ENCODE assay signal across 10 cellular contexts in the genomic region with DNA sequence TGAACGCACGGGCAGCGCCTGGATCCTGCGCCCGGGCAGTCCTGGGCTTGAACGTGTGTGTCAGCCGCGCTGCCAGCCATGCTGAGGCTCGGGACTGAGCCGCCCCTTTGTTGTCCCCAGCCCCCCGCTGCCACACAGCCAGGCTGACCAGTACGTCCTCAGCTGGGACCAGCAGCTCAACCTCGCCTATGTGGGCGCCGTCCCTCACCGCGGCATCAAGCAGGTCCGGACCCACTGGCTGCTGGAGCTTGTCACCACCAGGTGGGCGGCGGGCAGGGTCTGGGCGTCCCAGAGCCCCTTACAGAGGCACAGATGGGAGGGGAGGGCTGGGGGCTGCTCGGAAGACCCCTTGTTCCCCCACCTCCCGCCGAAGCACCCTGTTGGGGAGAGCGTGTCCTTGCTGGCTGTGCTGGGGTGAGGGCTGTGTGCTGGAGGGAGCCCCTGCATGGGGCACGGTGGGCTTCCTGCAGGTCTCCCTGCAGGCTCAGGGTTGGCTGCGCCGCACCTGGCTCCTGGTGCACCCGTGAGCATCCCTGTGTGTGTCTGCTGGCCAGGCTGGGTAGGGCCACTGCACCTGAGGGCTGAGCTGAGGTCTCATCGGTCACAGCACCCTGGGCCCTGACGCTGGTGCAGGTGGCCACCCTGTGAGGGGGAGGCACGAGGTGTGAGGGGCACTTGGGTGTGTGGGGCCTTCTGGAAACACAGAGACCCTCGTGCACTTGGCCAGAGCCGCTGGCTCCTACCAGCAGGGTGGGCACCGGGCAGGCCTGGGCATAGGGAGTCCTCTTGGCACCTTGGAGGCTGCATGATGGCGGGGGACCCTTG. TPM values are rescaled to one million over a fixed set of nuclear protein-coding genes. Genes with fewer than 3 reads are reported as not detected.
A peak's percentile ranks its signal among the peaks of the same experiment; 100 is the strongest.
DNase-seq lines count a peak whose midpoint lies in the region; ATAC-seq and TF ChIP-seq lines count a peak whose summit lies in the region.
"Had no signal": no experiment of that assay in that cellular context is flagged by ENCODE, and none has a peak within 500 bp of the region (broad histone marks: within the 10 kb centered on the region; RNA-seq: fewer than 3 reads in every experiment).

No MANE protein-coding gene starts in this region.

- no peak overlapping the region for H4K5ac ChIP-seq in mesendoderm (ENCODE audit: low read length)

- no peak overlapping the region for H2BK120ac ChIP-seq in mesendoderm (ENCODE audit: low read depth, low read length)

- H3K27ac Mint-ChIP-seq in T-helper 17 cell = peak overlapping the region; percentile 37

- no peaks in the 10 kb centered on the region for H3K9me3 ChIP-seq in T-helper 17 cell (ENCODE audit: control insufficient read depth, low read length, poor library complexity, severe bottlenecking)

- H3K79me1 ChIP-seq in mesendoderm (ENCODE audit: low read length) = no peaks in the 10 kb centered on the region

- H3K4me3 ChIP-seq in GM12864 (ENCODE audit: low read depth, low read length) = peak overlapping the region; percentile 53
- peak overlapping the region; percentile 83 for H3K4me3 ChIP-seq in fibroblast of the aortic adventitia (ENCODE audit: low read depth, low read length)
- H3K4me3 ChIP-seq in retinal pigment epithelial cell (ENCODE audit: low read length) = peak overlapping the region; percentile 70
- H3K4me3 ChIP-seq in mesendoderm (ENCODE audit: low read length) = no peak overlapping the region

- no peaks in the 10 kb centered on the region for H3K36me3 ChIP-seq in mesendoderm (ENCODE audit: control insufficient read depth, insufficient read depth, low read length)
- H3K36me3 ChIP-seq: cardiac muscle cell had no signal

- no peak overlapping the region for H2BK15ac ChIP-seq in mesendoderm (replicated peaks; ENCODE audit: low read depth)

- H3K4me3 Mint-ChIP-seq in T-helper 17 cell = peak overlapping the region; percentile 90

- no peak overlapping the region for H3K18ac ChIP-seq in mesendoderm (ENCODE audit: low read length)

- no peak overlapping the region for H2BK5ac ChIP-seq in mesendoderm (ENCODE audit: low read length)

- no peaks in the 10 kb centered on the region for H3K79me2 ChIP-seq in mesendoderm (ENCODE audit: control insufficient read depth, insufficient read depth, low read length)

- no peaks in the 10 kb centered on the region for H3K36me3 Mint-ChIP-seq in T-helper 17 cell (ENCODE audit: low read depth)

- H3K4me2 ChIP-seq in mesendoderm (ENCODE audit: low read length) = no peak overlapping the region

- H3K27me3 ChIP-seq in mesendoderm (ENCODE audit: insufficient read depth, low read length, poor library complexity) = no peaks in the 10 kb centered on the region
- H3K27me3 ChIP-seq: cardiac muscle cell had no signal

- DNase-seq in GM12864 (ENCODE audit: low read depth) = no peak
- DNase-seq in T-helper 17 cell = no peak
- no peak for DNase-seq in fibroblast of the aortic adventitia (ENCODE audit: low read depth)
- no peak for DNase-seq in retinal pigment epithelial cell (ENCODE audit: low read depth)
- DNase-seq in mesendoderm = no peak
- DNase-seq in NCI-H526 (lab: John Stamatoyannopoulos, UW) = no peak
- no peak for DNase-seq in COLO829 (ENCODE audit: low spot score)
- no peak for DNase-seq in GF-D8 (lab: John Stamatoyannopoulos, UW)
- DNase-seq: NCI-H446 treated with DMSO at 0.1 percent for 48 hours had no signal

- H3K4me1 ChIP-seq in mesendoderm (ENCODE audit: control insufficient read depth, low read depth, low read length) = no peaks in the 10 kb centered on the region

- H4K8ac ChIP-seq in mesendoderm (ENCODE audit: low read depth, low read length) = no peak overlapping the region

- H3K9ac ChIP-seq in mesendoderm (ENCODE audit: low read length) = no peak overlapping the region

- H3K23ac ChIP-seq in mesendoderm (ENCODE audit: low read length) = no peak overlapping the region

- H2AK5ac ChIP-seq in mesendoderm (ENCODE audit: low read length) = no peak overlapping the region

- no peak for TF ChIP-seq CTCF in GM12864 (IDR thresholded peaks at IDR 0.05; ENCODE audit: low read depth, low read length, missing control alignments)
- TF ChIP-seq CTCF in fibroblast of the aortic adventitia (IDR thresholded peaks at IDR 0.05; ENCODE audit: insufficient read depth, low read length) = no peak
- TF ChIP-seq CTCF in retinal pigment epithelial cell (conservative IDR thresholded peaks at IDR 0.05; ENCODE audit: low read depth, low read length) = no peak

- H3K4me1 Mint-ChIP-seq in T-helper 17 cell = peaks cover 16% of the 10 kb centered on the region

- no peak overlapping the region for H3K56ac ChIP-seq in mesendoderm (ENCODE audit: low read length)

- no peaks in the 10 kb centered on the region for H3K27me3 Mint-ChIP-seq in T-helper 17 cell

- no peak for ATAC-seq in T-helper 17 cell

- no peak overlapping the region for H3K4ac ChIP-seq in mesendoderm (ENCODE audit: low read depth, low read length)

- no CpG with 5 or more reads among the region's 36 CpGs for WGBS in mesendoderm (ENCODE audit: extremely low coverage, insufficient coverage, low lambda C conversion rate)

- H3K27ac ChIP-seq in mesendoderm (ENCODE audit: low read depth, low read length) = no peak overlapping the region

RNA-seq across cellular contexts. Expression of a gene that starts 1.1 kb away (rescaled TPM):
- total RNA-seq in T-helper 17 cell (10 to 100 TPM; 56.9 to 58.6 TPM), fibroblast of the aortic adventitia (ENCODE audit: low replicate concordance) (20.3 and 21.7 TPM in 2 replicates)
- polyA plus RNA-seq in mesendoderm (2013, experiment 1 of 2) = 0.35 TPM
- polyA plus RNA-seq in mesendoderm (2013, experiment 2 of 2) = 0.21 TPM

RNA-seq across cellular contexts. Expression of a gene that starts 5.3 kb away (rescaled TPM):
- total RNA-seq in T-helper 17 cell = under 1 TPM in 1 of 2 donors, not detected in 1; 0.21 TPM
- 0.27 TPM in 1 of 2 replicates, not detected in the other for total RNA-seq in fibroblast of the aortic adventitia (ENCODE audit: low replicate concordance)
- 0.01 TPM for polyA plus RNA-seq in mesendoderm (2013, experiment 1 of 2)
- polyA plus RNA-seq in mesendoderm (2013, experiment 2 of 2) = 0.01 TPM

RNA-seq across cellular contexts. Expression of a gene that starts 14.5 kb away (rescaled TPM):
- 10 to 100 TPM; 13.5 to 14.4 TPM for total RNA-seq in T-helper 17 cell
- total RNA-seq in fibroblast of the aortic adventitia (ENCODE audit: low replicate concordance) = 9.9 and 13.7 TPM in 2 replicates
- 1.9 TPM for polyA plus RNA-seq in mesendoderm (2013, experiment 1 of 2)
- 1.7 TPM for polyA plus RNA-seq in mesendoderm (2013, experiment 2 of 2)

RNA-seq across cellular contexts. Expression of a gene that starts 23.5 kb away (rescaled TPM):
- total RNA-seq in T-helper 17 cell (10 to 100 TPM; 23.1 to 30.1 TPM), fibroblast of the aortic adventitia (ENCODE audit: low replicate concordance) (14.1 and 27.4 TPM in 2 replicates)
- 10.8 TPM for polyA plus RNA-seq in mesendoderm (2013, experiment 1 of 2)
- polyA plus RNA-seq in mesendoderm (2013, experiment 2 of 2) = 11.3 TPM

RNA-seq across cellular contexts. Expression of a gene that starts 55.6 kb away (rescaled TPM):
- total RNA-seq in T-helper 17 cell (10 to 100 TPM; 36.9 to 43.6 TPM), fibroblast of the aortic adventitia (ENCODE audit: low replicate concordance) (5.6 and 13.8 TPM in 2 replicates)
- polyA plus RNA-seq in mesendoderm (2013, experiment 1 of 2) = 3.8 TPM
- 3.0 TPM for polyA plus RNA-seq in mesendoderm (2013, experiment 2 of 2)
